1 cellular context compared by ENCODE assay signal in the genomic region with DNA sequence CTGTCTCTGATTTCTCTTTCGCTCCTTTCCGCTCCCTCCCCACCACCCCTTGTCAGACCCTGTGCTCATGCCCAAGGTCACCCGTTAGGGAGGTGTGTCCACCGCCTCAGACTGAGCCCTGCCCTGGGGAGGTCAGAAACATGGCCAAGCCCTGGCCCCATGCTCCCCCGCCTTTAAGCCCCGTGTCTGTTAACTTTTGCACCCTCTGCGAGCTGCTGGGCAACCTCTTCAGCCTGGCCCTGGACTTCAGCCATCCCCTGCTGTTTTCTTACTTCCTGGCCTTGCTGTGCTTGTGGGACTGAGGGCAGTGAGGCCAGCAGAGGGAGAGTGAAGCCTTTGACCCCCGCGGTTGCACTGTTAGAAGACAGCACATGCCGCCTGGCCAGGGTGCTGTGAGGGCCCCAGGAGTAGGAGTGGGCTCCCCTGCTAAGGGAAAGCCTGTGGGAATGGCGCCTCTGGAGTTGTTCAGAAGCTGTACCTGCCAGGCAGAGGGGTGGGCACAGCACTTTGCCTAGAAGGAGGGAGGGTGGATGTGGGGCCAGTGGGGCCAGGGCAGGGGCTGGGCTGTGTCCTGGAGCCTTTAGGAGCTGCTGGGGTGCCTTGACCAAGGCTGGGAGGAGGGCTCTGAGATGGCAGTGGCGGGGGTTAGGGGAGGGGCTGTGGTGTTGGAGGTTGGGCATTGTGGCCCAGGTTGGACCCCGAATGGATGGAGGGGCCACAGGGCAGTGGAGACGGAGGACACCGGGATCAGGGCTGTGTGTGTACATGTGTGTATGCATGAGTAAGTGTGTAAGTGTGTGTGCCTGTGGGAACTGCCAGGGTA.
A peak's percentile ranks its signal among the peaks of the same experiment; 100 is the strongest.
TF ChIP-seq lines count a peak whose summit lies in the region.

No MANE protein-coding gene starts in this region.

TF ChIP-seq in HepG2, 621 proteins besides CTCF, POLR2A, EP300 and RAD21 (continued from another document and continues in another):
- TF ChIP-seq REST (IDR thresholded peaks at IDR 0.05; ENCODE audit: borderline replicate concordance in 1 of 2, low read depth in 1 of 2, low read length in 2 of 2) (0 out of 4 replicates have a peak, but pooled peaks of 1 of the 2 experiments have one; percentile 29), NKX3-1 (CRISPR knock-in tag; IDR thresholded peaks at IDR 0.05) (peak; percentile 42; the same call in 1 of the 2 replicates), KLF13 (CRISPR knock-in tag; IDR thresholded peaks at IDR 0.05) (no peak), TBL1XR1 (IDR thresholded peaks at IDR 0.05; ENCODE audit: borderline replicate concordance, low read length, partially characterized antibody) (no peak), ZNF234 (CRISPR knock-in tag; conservative IDR thresholded peaks at IDR 0.05) (peak; percentile 75; the same call in 1 of the 2 replicates), HCFC1 (IDR thresholded peaks at IDR 0.05; ENCODE audit: low read depth, low read length) (no peak), HES4 (CRISPR knock-in tag; IDR thresholded peaks at IDR 0.05; ENCODE audit: borderline replicate concordance) (no peak), ZNF782 (CRISPR knock-in tag; IDR thresholded peaks at IDR 0.05; ENCODE audit: borderline replicate concordance) (no peak), ZNF333 (CRISPR knock-in tag; IDR thresholded peaks at IDR 0.05; ENCODE audit: borderline replicate concordance) (no peak), PAF1 (CRISPR knock-in tag; IDR thresholded peaks at IDR 0.05) (no peak), ZNF343 (CRISPR knock-in tag; IDR thresholded peaks at IDR 0.05) (peak; percentile 96), FOXK1 (CRISPR knock-in tag; IDR thresholded peaks at IDR 0.05; ENCODE audit: borderline replicate concordance, low read depth) (peak; percentile 70; the same call in 1 of the 2 replicates), ZFP62 (CRISPR knock-in tag; IDR thresholded peaks at IDR 0.05) (no peak), FOXJ3 (CRISPR knock-in tag; IDR thresholded peaks at IDR 0.05; ENCODE audit: borderline replicate concordance) (no peak; the same call in 1 of the 2 replicates), ZKSCAN5 (CRISPR knock-in tag; IDR thresholded peaks at IDR 0.05) (0 out of 2 replicates have a peak, but pooled peaks have one; percentile 15), ZNF317 (CRISPR knock-in tag; IDR thresholded peaks at IDR 0.05) (0 out of 2 replicates have a peak, but pooled peaks have one; percentile 66), MTF2 (CRISPR knock-in tag; IDR thresholded peaks at IDR 0.05; ENCODE audit: borderline replicate concordance) (peak; percentile 37; the same call in 1 of the 2 replicates), ZNF629 (CRISPR knock-in tag; conservative IDR thresholded peaks at IDR 0.05) (0 out of 2 replicates have a peak, but pooled peaks have one; percentile 6), RFXAP (CRISPR knock-in tag; IDR thresholded peaks at IDR 0.05; ENCODE audit: borderline replicate concordance) (peak; percentile 76; the same call in 1 of the 2 replicates), KLF9 (CRISPR knock-in tag; IDR thresholded peaks at IDR 0.05; ENCODE audit: low read depth) (no peak; the same call in 1 of the 2 replicates), JUND (CRISPR knock-in tag; IDR thresholded peaks at IDR 0.05) (peak; percentile 63), ZBTB10 (CRISPR knock-in tag; IDR thresholded peaks at IDR 0.05; ENCODE audit: borderline replicate concordance) (0 out of 2 replicates have a peak, but pooled peaks have one; percentile 41), MAFF (IDR thresholded peaks at IDR 0.05; ENCODE audit: low read depth, low read length) (no peak), ZNF816 (CRISPR knock-in tag; IDR thresholded peaks at IDR 0.05; ENCODE audit: borderline replicate concordance) (peak; percentile 93), ZSCAN12 (CRISPR knock-in tag; IDR thresholded peaks at IDR 0.05) (no peak), HMGXB3 (CRISPR knock-in tag; IDR thresholded peaks at IDR 0.05; ENCODE audit: borderline replicate concordance) (no peak), POLR2AphosphoS2 (IDR thresholded peaks at IDR 0.05; ENCODE audit: low read depth, low read length) (no peak)
- TF ChIP-seq, protein P1, sequence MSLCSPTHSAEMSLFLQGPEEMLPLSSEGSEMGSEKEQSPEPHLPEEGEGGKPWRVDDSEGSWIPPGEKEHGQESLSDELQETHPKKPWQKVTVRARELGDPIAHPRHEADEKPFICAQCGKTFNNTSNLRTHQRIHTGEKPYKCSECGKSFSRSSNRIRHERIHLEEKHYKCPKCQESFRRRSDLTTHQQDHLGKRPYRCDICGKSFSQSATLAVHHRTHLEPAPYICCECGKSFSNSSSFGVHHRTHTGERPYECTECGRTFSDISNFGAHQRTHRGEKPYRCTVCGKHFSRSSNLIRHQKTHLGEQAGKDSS (CRISPR knock-in tag; IDR thresholded peaks at IDR 0.05; ENCODE audit: borderline replicate concordance, low read depth) = peak; percentile 28; the same call in 1 of the 2 replicates
- TF ChIP-seq, protein P2, sequence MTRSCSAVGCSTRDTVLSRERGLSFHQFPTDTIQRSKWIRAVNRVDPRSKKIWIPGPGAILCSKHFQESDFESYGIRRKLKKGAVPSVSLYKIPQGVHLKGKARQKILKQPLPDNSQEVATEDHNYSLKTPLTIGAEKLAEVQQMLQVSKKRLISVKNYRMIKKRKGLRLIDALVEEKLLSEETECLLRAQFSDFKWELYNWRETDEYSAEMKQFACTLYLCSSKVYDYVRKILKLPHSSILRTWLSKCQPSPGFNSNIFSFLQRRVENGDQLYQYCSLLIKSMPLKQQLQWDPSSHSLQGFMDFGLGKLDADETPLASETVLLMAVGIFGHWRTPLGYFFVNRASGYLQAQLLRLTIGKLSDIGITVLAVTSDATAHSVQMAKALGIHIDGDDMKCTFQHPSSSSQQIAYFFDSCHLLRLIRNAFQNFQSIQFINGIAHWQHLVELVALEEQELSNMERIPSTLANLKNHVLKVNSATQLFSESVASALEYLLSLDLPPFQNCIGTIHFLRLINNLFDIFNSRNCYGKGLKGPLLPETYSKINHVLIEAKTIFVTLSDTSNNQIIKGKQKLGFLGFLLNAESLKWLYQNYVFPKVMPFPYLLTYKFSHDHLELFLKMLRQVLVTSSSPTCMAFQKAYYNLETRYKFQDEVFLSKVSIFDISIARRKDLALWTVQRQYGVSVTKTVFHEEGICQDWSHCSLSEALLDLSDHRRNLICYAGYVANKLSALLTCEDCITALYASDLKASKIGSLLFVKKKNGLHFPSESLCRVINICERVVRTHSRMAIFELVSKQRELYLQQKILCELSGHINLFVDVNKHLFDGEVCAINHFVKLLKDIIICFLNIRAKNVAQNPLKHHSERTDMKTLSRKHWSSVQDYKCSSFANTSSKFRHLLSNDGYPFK (CRISPR knock-in tag; IDR thresholded peaks at IDR 0.05; ENCODE audit: borderline replicate concordance) = peak; percentile 78; the same call in 1 of the 2 replicates
- TF ChIP-seq, protein P3, sequence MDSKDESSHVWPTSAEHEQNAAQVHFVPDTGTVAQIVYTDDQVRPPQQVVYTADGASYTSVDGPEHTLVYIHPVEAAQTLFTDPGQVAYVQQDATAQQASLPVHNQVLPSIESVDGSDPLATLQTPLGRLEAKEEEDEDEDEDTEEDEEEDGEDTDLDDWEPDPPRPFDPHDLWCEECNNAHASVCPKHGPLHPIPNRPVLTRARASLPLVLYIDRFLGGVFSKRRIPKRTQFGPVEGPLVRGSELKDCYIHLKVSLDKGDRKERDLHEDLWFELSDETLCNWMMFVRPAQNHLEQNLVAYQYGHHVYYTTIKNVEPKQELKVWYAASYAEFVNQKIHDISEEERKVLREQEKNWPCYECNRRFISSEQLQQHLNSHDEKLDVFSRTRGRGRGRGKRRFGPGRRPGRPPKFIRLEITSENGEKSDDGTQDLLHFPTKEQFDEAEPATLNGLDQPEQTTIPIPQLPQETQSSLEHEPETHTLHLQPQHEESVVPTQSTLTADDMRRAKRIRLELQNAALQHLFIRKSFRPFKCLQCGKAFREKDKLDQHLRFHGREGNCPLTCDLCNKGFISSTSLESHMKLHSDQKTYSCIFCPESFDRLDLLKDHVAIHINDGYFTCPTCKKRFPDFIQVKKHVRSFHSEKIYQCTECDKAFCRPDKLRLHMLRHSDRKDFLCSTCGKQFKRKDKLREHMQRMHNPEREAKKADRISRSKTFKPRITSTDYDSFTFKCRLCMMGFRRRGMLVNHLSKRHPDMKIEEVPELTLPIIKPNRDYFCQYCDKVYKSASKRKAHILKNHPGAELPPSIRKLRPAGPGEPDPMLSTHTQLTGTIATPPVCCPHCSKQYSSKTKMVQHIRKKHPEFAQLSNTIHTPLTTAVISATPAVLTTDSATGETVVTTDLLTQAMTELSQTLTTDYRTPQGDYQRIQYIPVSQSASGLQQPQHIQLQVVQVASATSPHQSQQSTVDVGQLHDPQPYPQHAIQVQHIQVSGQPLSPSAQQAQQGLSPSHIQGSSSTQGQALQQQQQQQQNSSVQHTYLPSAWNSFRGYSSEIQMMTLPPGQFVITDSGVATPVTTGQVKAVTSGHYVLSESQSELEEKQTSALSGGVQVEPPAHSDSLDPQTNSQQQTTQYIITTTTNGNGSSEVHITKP (CRISPR knock-in tag; IDR thresholded peaks at IDR 0.05; ENCODE audit: low read depth) = peak; percentile 76; the same call in 1 of the 2 replicates
- TF ChIP-seq, protein P4, sequence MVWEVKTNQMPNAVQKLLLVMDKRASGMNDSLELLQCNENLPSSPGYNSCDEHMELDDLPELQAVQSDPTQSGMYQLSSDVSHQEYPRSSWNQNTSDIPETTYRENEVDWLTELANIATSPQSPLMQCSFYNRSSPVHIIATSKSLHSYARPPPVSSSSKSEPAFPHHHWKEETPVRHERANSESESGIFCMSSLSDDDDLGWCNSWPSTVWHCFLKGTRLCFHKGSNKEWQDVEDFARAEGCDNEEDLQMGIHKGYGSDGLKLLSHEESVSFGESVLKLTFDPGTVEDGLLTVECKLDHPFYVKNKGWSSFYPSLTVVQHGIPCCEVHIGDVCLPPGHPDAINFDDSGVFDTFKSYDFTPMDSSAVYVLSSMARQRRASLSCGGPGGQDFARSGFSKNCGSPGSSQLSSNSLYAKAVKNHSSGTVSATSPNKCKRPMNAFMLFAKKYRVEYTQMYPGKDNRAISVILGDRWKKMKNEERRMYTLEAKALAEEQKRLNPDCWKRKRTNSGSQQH (CRISPR knock-in tag; IDR thresholded peaks at IDR 0.05; ENCODE audit: low read depth) = peak; percentile 80
